Comparison of ENCODE assay signal across 17 cellular contexts in the genomic region with DNA sequence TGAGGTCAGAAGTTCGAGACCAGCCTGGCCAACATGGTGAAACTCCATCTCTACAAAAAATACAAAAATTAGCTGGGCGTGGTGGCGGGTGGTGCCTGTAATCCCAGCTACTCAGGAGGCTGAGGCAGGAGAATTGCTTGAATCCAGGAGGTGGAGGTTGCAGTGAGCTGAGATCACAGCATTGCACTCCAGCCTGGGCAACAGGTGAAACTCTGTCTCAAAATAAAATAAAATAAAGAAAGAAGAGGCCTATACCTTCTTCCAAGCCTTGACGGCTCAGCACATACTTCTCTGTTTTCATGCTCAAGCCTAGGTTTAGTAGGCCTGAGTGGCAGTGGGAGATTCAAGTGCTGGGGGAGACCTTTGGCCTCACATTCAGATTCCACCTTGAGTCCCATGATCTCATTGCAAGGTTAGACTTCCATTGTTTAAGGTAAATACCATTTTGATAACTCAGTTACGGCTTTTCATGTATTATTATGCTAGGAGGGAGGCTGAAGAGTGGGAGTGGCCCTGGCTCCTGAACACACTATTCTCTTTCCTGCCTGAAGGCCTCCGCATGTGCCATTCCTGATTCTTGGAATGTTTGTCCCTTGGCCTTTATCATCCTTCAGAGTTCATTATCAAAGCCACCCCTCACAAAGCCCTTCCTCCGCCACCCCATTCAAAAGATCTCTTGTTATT. TPM values are rescaled to one million over a fixed set of nuclear protein-coding genes. Genes with fewer than 3 reads are reported as not detected.
A peak's percentile ranks its signal among the peaks of the same experiment; 100 is the strongest.
DNase-seq lines count a peak whose midpoint lies in the region; ATAC-seq and TF ChIP-seq lines count a peak whose summit lies in the region.
"Had no signal": no experiment of that assay in that cellular context is flagged by ENCODE, and none has a peak within 500 bp of the region (broad histone marks: within the 10 kb centered on the region; RNA-seq: fewer than 3 reads in every experiment).

No MANE protein-coding gene starts in this region.

- H3K4me1 Mint-ChIP-seq in MCF 10A (ENCODE audit: insufficient read depth, unreplicated experiment) = peaks cover 27% of the 10 kb centered on the region

- H3K36me3 Mint-ChIP-seq in MCF 10A (ENCODE audit: insufficient read depth, unreplicated experiment) = no peaks in the 10 kb centered on the region

- dilution Hi-C loops in mammary epithelial cell (cut with HindIII; ENCODE audit: low sequenced_read_pairs) = no loop called here

- TF ChIP-seq CTCF in mammary epithelial cell (conservative IDR thresholded peaks at IDR 0.05 in 1 of 2, IDR thresholded peaks at IDR 0.05 in 1 of 2; ENCODE audit: extremely low read depth in 1 of 2, insufficient read depth in 1 of 2, low read depth in 1 of 2, low read length in 2 of 2) (no peak), MCF 10A (IDR thresholded peaks at IDR 0.05; ENCODE audit: unreplicated experiment) (no peak), RWPE2 (IDR thresholded peaks at IDR 0.05; ENCODE audit: poor library complexity, severe bottlenecking) (no peak), tibial nerve (IDR thresholded peaks at IDR 0.05) (no peak), dorsolateral prefrontal cortex (IDR thresholded peaks at IDR 0.05 in 54 of 56, conservative IDR thresholded peaks at IDR 0.05 in 2 of 56; ENCODE audit: low read depth in 1 of 56, partially characterized antibody in 56 of 56) (no peak)

- peak overlapping the region; percentile 7 for H2AFZ ChIP-seq in mammary epithelial cell (ENCODE audit: low read depth, low read length)

- H3K9ac ChIP-seq in mammary epithelial cell (ENCODE audit: insufficient read depth, low read length) = no peak overlapping the region

- H3K4me3 ChIP-seq in mammary epithelial cell (replicated peaks in 1 of 3; ENCODE audit: insufficient read depth in 1 of 3, low read depth in 2 of 3, low read length in 3 of 3) (no peak overlapping the region), RWPE2 (ENCODE audit: severe bottlenecking) (no peak overlapping the region), tibial nerve (no peak overlapping the region), dorsolateral prefrontal cortex (no peak overlapping the region)

- H3K27me3 ChIP-seq in mammary epithelial cell (ENCODE audit: insufficient read depth, low read length) (no peaks in the 10 kb centered on the region), RWPE2 (ENCODE audit: insufficient read depth, poor library complexity, severe bottlenecking) (no peaks in the 10 kb centered on the region), tibial nerve (peaks cover 0 to 7% of the 10 kb centered on the region in 2 donors), dorsolateral prefrontal cortex (no peaks in the 10 kb centered on the region)
- H3K27me3 ChIP-seq: breast epithelium had no signal

- DNase-seq in mammary epithelial cell = no peak
- DNase-seq in MCF 10A (ENCODE audit: unreplicated experiment) = no peak
- DNase-seq in RWPE2 (ENCODE audit: low spot score) = no peak
- peak; percentile 53 for DNase-seq in kidney glomerular epithelial cell (lab: John Stamatoyannopoulos, UW)
- no peak for DNase-seq in cerebellar cortex (ENCODE audit: low spot score)
- DNase-seq in tibial nerve (ENCODE audit: low spot score in 2 of 2) = no peak
- DNase-seq in dorsolateral prefrontal cortex = no peak
- DNase-seq: activated gamma-delta T cell treated with Interleukin-2 at 50 U/mL for 16 hours; DMS79; effector memory CD8-positive, alpha-beta T cell; NCI-H1930; NCI-H82 had no signal

- ATAC-seq in RWPE2 (ENCODE audit: low read depth) (peak; percentile 4; the same call in 1 of the 3 replicates), HG03439 (IDR thresholded peaks at IDR 0.05; ENCODE audit: unreplicated experiment) (no peak)
- ATAC-seq: effector memory CD8-positive, alpha-beta T cell had no signal

- H3K79me2 ChIP-seq in mammary epithelial cell (ENCODE audit: insufficient read depth, low read length) = peaks cover 34% of the 10 kb centered on the region

- H4K20me1 ChIP-seq in mammary epithelial cell (ENCODE audit: insufficient read depth, low read length) = no peaks in the 10 kb centered on the region

- CTCF ChIA-PET in mammary epithelial cell (lab: Charles Lee; ENCODE audit: low non-redundant PET) = no interaction called here
- CTCF ChIA-PET in MCF 10A (lab: Yijun Ruan, JAX) = interaction anchor here (1.3 kb wide), 1 partner anchor 22 kb away, joined by 3 read pairs; no protein-coding TSS in a partner anchor

- BruUV-seq in mammary epithelial cell (replicated peaks; lab: Mats Ljungman, UMichigan) (no TSS peak), MCF 10A (replicated peaks; lab: Mats Ljungman, UMichigan) (no TSS peak)

- no peak overlapping the region for H3K27ac Mint-ChIP-seq in MCF 10A (ENCODE audit: low read depth, unreplicated experiment)

- H3K9me3 Mint-ChIP-seq in MCF 10A (ENCODE audit: unreplicated experiment) = no peaks in the 10 kb centered on the region
- H3K9me3 Mint-ChIP-seq: effector memory CD8-positive, alpha-beta T cell; stimulated activated naive CD8-positive, alpha-beta T cell treated with anti-CD3 and anti-CD28 coated beads, Interleukin-15, amount 100 ng/mL, for 72 hours had no signal

- H3K4me2 ChIP-seq in mammary epithelial cell (ENCODE audit: insufficient read depth, low read depth, low read length) = no peak overlapping the region

- POLR2A ChIA-PET in MCF 10A (lab: Yijun Ruan, JAX) = no interaction called here

- H3K9me3 ChIP-seq in mammary epithelial cell (replicated peaks; ENCODE audit: insufficient read depth, low read length) (no peaks in the 10 kb centered on the region), RWPE2 (ENCODE audit: severe bottlenecking) (no peaks in the 10 kb centered on the region), tibial nerve (no peaks in the 10 kb centered on the region)
- H3K9me3 ChIP-seq: breast epithelium had no signal

- H3K27ac ChIP-seq in mammary epithelial cell (ENCODE audit: insufficient read depth, low read depth, low read length) (no peak overlapping the region), RWPE2 (ENCODE audit: poor library complexity, severe bottlenecking) (peak overlapping the region; percentile 87), tibial nerve (no peak overlapping the region), dorsolateral prefrontal cortex (no peak overlapping the region)
- H3K27ac ChIP-seq: HL-60 had no signal

- H3K36me3 ChIP-seq in mammary epithelial cell (ENCODE audit: insufficient read depth, low read length) = no peaks in the 10 kb centered on the region
- H3K36me3 ChIP-seq in RWPE2 (ENCODE audit: low read depth) = no peaks in the 10 kb centered on the region
- no peaks in the 10 kb centered on the region for H3K36me3 ChIP-seq in tibial nerve
- H3K36me3 ChIP-seq: breast epithelium had no signal

- no peak for TF ChIP-seq EP300 in tibial nerve (IDR thresholded peaks at IDR 0.05)

- intact Hi-C loops in mammary epithelial cell (cut with micrococcal nuclease) = no loop called here
- intact Hi-C loops in MCF 10A (cut with micrococcal nuclease) = no loop called here
- intact Hi-C loops in dorsolateral prefrontal cortex (cut with DNase I) = no loop called here

- no peaks in the 10 kb centered on the region for H3K27me3 Mint-ChIP-seq in MCF 10A (ENCODE audit: insufficient read depth, unreplicated experiment)

- H3K4me1 ChIP-seq in mammary epithelial cell (ENCODE audit: insufficient read depth, low read length) (peaks cover 16% of the 10 kb centered on the region), RWPE2 (ENCODE audit: insufficient read depth, poor library complexity, severe bottlenecking) (peaks cover 22% of the 10 kb centered on the region), tibial nerve (peaks cover 0 to 33% (median 8%) of the 10 kb centered on the region in 4 donors)

- no peak overlapping the region for H3K4me3 Mint-ChIP-seq in MCF 10A (ENCODE audit: unreplicated experiment)

- 89% methylated on average over 7 of the region's 7 CpGs for WGBS in mammary epithelial cell (ENCODE audit: low coverage, missing lambda C conversion rate)
- WGBS in tibial nerve, 2 donors = 88 to 91% methylated on average over 7 of the region's 7 CpGs

- no peak for TF ChIP-seq POLR2A in tibial nerve (IDR thresholded peaks at IDR 0.05)

- in situ Hi-C loops in mammary epithelial cell (cut with MboI; ENCODE audit: low sequenced_read_pairs in 2 of 2) = no loop called here

RNA-seq across cellular contexts. Expression of gene SPINT2, which starts 1.6 kb away (rescaled TPM):
- total RNA-seq in mammary epithelial cell (100 to 1,000 TPM; 775 to 871 TPM), MCF 10A (2022) (277 and 333 TPM in 2 replicates), tibial nerve (10 to 100 TPM; 39.0 to 79.1 (median 45.5) TPM), dorsolateral prefrontal cortex (100 to 1,000 TPM in 44 of 120 experiments, 10 to 100 TPM in 76; 41.9 to 135 (median 92.4) TPM)
- 333 TPM for polyA plus RNA-seq in mammary epithelial cell
- 334 TPM for polyA minus RNA-seq in mammary epithelial cell

RNA-seq across cellular contexts. Expression of gene PPP1R14A, which starts 6.6 kb away (rescaled TPM):
- total RNA-seq in mammary epithelial cell (10 to 100 TPM in 1 of 2 donors, 1 to 10 TPM in 1; 4.2 to 10.2 TPM), MCF 10A (2022) (not detected in 2 replicates), tibial nerve (100 to 1,000 TPM in 1 of 4 donors, 10 to 100 TPM in 3; 86.1 to 179 (median 95.3) TPM), dorsolateral prefrontal cortex (100 to 1,000 TPM in 57 of 120 experiments, 10 to 100 TPM in 63; 17.4 to 465 (median 98.7) TPM)
- polyA plus RNA-seq in mammary epithelial cell = 3.4 TPM
- not detected for polyA minus RNA-seq in mammary epithelial cell
- total RNA-seq: H4 had no signal

RNA-seq across cellular contexts. Expression of gene DPF1, which starts 38.7 kb away (rescaled TPM):
- total RNA-seq in mammary epithelial cell (1 to 10 TPM; 3.0 to 6.2 TPM), MCF 10A (2022) (1.0 and 1.2 TPM in 2 replicates), tibial nerve (not detected), dorsolateral prefrontal cortex (10 to 100 TPM; 22.0 to 91.2 (median 57.5) TPM)
- polyA plus RNA-seq in mammary epithelial cell = 1.6 TPM
- not detected for polyA minus RNA-seq in mammary epithelial cell
- total RNA-seq: breast epithelium had no signal

RNA-seq across cellular contexts. Expression of gene C19orf33, which starts 41.3 kb away (rescaled TPM):
- total RNA-seq in mammary epithelial cell = 100 to 1,000 TPM in 1 of 2 donors, 10 to 100 TPM in 1; 39.7 to 162 TPM
- polyA plus RNA-seq in mammary epithelial cell = 445 TPM
- 5.5 TPM for polyA minus RNA-seq in mammary epithelial cell
- 343 and 381 TPM in 2 replicates for total RNA-seq in MCF 10A (2022)
- 100 to 1,000 TPM in 3 of 4 donors, 10 to 100 TPM in 1; 76.8 to 627 (median 335) TPM for total RNA-seq in tibial nerve
- total RNA-seq in dorsolateral prefrontal cortex = 1 to 10 TPM in 38 of 120 experiments, under 1 TPM in 1, not detected in 81; 1.00 to 5.1 (median 2.0) TPM
- total RNA-seq: H4 had no signal

RNA-seq across cellular contexts. Expression of gene YIF1B, which starts 53.0 kb away (rescaled TPM):
- total RNA-seq in mammary epithelial cell (10 to 100 TPM; 43.8 to 74.7 TPM), MCF 10A (2022) (49.2 and 60.3 TPM in 2 replicates), tibial nerve (10 to 100 TPM; 30.8 to 57.3 (median 46.0) TPM), dorsolateral prefrontal cortex (10 to 100 TPM; 31.5 to 70.0 (median 48.6) TPM)
- polyA plus RNA-seq in mammary epithelial cell = 44.8 TPM
- polyA minus RNA-seq in mammary epithelial cell = 20.7 TPM
